In genomic region chr1:153991806-153992205, GRCh38 we compare ENCODE assay signal across 8 cellular contexts. TPM values are rescaled to one million over a fixed set of nuclear protein-coding genes. Genes with fewer than 3 reads are reported as not detected.
DNase-seq lines count a peak whose midpoint lies in the region; ATAC-seq and TF ChIP-seq lines count a peak whose summit lies in the region.

No MANE protein-coding gene starts in this region.

- TF ChIP-seq CTCF in 22Rv1 (IDR thresholded peaks at IDR 0.05) (no peak), breast epithelium (IDR thresholded peaks at IDR 0.05) (no peak)

- DNase-seq in breast epithelium (ENCODE audit: low spot score in 2 of 2): no peak
- DNase-seq in foreskin melanocyte: no peak
- no peak for DNase-seq in posterior vena cava (ENCODE audit: low spot score)

- H3K27me3 ChIP-seq in HUES48 (ENCODE audit: control insufficient read depth, insufficient read depth, low read length) (no peaks in the 10 kb centered on the region), breast epithelium (no peaks in the 10 kb centered on the region), mucosa of rectum (ENCODE audit: control insufficient read depth in 2 of 2, insufficient read depth in 2 of 2, low read length in 2 of 2) (no peaks in the 10 kb centered on the region)

- peaks cover 46% of the 10 kb centered on the region for H3K36me3 ChIP-seq in HUES48 (ENCODE audit: control insufficient read depth, insufficient read depth, low read length)
- H3K36me3 ChIP-seq in breast epithelium: no peaks in the 10 kb centered on the region
- peaks cover 21 to 22% of the 10 kb centered on the region in 2 donors for H3K36me3 ChIP-seq in mucosa of rectum (ENCODE audit: control insufficient read depth in 2 of 2, insufficient read depth in 2 of 2, low read length in 2 of 2)

- H3K4me3 ChIP-seq in HUES48 (ENCODE audit: low read depth, low read length) (peak overlapping the region; percentile 88), breast epithelium (peak overlapping the region; percentile 69 to 86 (median 85)), mucosa of rectum (ENCODE audit: low read length in 2 of 2) (peak overlapping the region; percentile 97)

- H3K4me1 ChIP-seq in HUES48 (ENCODE audit: control insufficient read depth, insufficient read depth, low read length) (peaks cover 9% of the 10 kb centered on the region), breast epithelium (peaks cover 8% of the 10 kb centered on the region in 2 donors), mucosa of rectum (ENCODE audit: control insufficient read depth in 2 of 2, insufficient read depth in 2 of 2, low read length in 2 of 2) (peaks cover 12 to 20% of the 10 kb centered on the region in 2 donors)

- intact Hi-C loops in breast epithelium (cut with DNase I; ENCODE audit: low total_unique reads): no loop called here
- intact Hi-C loops in posterior vena cava (cut with DNase I): loop anchor here in 1 of 2 donors (10.0 kb wide), 1 partner anchor 183 kb away; no protein-coding TSS in a partner anchor

- ATAC-seq in GM19463 (IDR thresholded peaks at IDR 0.05; ENCODE audit: unreplicated experiment) (no peak), HG03139 (IDR thresholded peaks at IDR 0.05; ENCODE audit: unreplicated experiment) (no peak)

- peak overlapping the region; percentile 99 for H3K9ac ChIP-seq in HUES48 (ENCODE audit: low read depth, low read length)
- peak overlapping the region; percentile 96 to 99 for H3K9ac ChIP-seq in mucosa of rectum (ENCODE audit: low read depth in 1 of 2, low read length in 2 of 2)

- H3K27ac ChIP-seq in 22Rv1 (peak overlapping the region; percentile 85), HUES48 (ENCODE audit: low read depth, low read length) (peak overlapping the region; percentile 98), breast epithelium (peak overlapping the region; percentile 94 to 96), mucosa of rectum (ENCODE audit: low read depth in 2 of 2, low read length in 2 of 2) (peak overlapping the region in 1 of 2 donors; percentile 94)

- TF ChIP-seq POLR2A in breast epithelium (IDR thresholded peaks at IDR 0.05): no peak

- no peaks in the 10 kb centered on the region for H3K9me3 ChIP-seq in HUES48 (ENCODE audit: control insufficient read depth, insufficient read depth, low read length)
- H3K9me3 ChIP-seq in breast epithelium: no peaks in the 10 kb centered on the region
- no peaks in the 10 kb centered on the region for H3K9me3 ChIP-seq in mucosa of rectum (ENCODE audit: control insufficient read depth in 2 of 2, low read length in 2 of 2)

RNA-seq across cellular contexts. Expression of gene RPS27, which starts 1.2 kb away (rescaled TPM):
- total RNA-seq in breast epithelium: 1,000 to 10,000 TPM; 2,845 to 3,909 (median 3,226) TPM
- 1,000 to 10,000 TPM; 1,661 to 1,802 TPM for total RNA-seq in posterior vena cava

RNA-seq across cellular contexts. Expression of gene RAB13, which starts 5.7 kb away (rescaled TPM):
- total RNA-seq in breast epithelium: 10 to 100 TPM; 45.8 to 68.3 (median 62.6) TPM
- total RNA-seq in posterior vena cava: 100 to 1,000 TPM; 144 to 149 TPM

RNA-seq across cellular contexts. Expression of gene JTB, which starts 14.3 kb away (rescaled TPM):
- 100 to 1,000 TPM; 237 to 315 (median 268) TPM for total RNA-seq in breast epithelium
- 10 to 100 TPM; 77.5 to 78.2 TPM for total RNA-seq in posterior vena cava

RNA-seq across cellular contexts. Expression of gene CREB3L4, which starts 24.1 kb away (rescaled TPM):
- 10 to 100 TPM; 10.6 to 80.5 (median 65.2) TPM for total RNA-seq in breast epithelium
- 1 to 10 TPM; 3.2 to 5.3 TPM for total RNA-seq in posterior vena cava

RNA-seq across cellular contexts. Expression of gene SLC39A1, which starts 28.5 kb away (rescaled TPM):
- total RNA-seq in breast epithelium (100 to 1,000 TPM; 102 to 119 (median 111) TPM), posterior vena cava (10 to 100 TPM; 76.5 to 79.5 TPM)
